1 cellular context compared by ENCODE assay signal in the genomic region with DNA sequence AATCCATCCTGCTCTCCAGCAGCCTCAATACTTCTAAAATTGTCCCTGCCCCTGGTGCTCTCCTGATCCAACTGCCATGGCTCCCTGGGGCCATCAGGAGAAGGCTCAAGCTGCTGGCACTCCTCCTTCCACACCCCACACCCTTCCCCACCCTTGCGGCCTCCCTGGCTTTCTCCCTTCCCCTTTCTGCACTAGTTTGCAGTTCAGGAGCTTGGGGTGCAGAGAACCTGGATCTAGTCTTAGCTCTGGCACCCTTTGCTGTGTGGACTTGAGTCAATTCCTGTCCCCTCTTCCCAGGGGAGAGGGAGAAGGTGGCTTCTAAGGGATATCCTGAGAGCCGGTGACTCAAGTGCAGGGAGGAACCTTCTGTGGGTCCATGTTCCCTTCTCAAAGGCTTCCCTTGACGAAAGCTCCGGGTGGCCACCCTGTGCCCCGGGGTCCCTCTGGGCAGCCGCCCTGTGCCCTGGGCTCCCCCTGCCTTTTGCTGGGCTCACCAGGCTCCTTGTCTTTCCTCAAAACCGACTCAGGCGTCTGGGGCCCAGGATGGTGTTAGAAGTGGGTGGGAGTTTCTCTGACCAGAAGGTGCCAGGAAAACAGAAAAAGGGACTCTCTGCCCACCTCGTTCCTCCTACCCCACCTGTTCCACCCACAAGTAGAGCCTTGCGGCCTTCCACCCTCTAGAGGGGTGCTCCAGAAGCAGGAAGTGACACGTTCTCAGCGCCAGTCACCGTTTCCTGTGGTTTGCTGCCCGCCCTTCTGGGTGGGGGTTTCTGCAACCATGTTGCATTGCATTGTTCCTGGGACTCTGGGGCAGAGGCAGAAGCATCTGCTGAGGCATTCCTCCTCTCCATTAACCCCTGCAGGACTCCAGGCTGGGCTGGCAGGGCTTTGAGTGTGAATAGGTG.
TF ChIP-seq lines count a peak whose summit lies in the region.

No MANE protein-coding gene starts in this region.

TF ChIP-seq in GM12878, 131 proteins besides CTCF, POLR2A, EP300 and RAD21 (continued from another document and continues in another):
- TF ChIP-seq, protein P1, sequence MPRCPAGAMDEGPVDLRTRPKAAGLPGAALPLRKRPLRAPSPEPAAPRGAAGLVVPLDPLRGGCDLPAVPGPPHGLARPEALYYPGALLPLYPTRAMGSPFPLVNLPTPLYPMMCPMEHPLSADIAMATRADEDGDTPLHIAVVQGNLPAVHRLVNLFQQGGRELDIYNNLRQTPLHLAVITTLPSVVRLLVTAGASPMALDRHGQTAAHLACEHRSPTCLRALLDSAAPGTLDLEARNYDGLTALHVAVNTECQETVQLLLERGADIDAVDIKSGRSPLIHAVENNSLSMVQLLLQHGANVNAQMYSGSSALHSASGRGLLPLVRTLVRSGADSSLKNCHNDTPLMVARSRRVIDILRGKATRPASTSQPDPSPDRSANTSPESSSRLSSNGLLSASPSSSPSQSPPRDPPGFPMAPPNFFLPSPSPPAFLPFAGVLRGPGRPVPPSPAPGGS (IDR thresholded peaks at IDR 0.05; ENCODE audit: borderline replicate concordance, insufficient read depth, low read depth, low read length, poor library complexity, severe bottlenecking), result no peak
- TF ChIP-seq NR2F1 (conservative IDR thresholded peaks at IDR 0.05) (0 out of 2 replicates have a peak, but pooled peaks have one; percentile 17), ATF7 (IDR thresholded peaks at IDR 0.05; ENCODE audit: low read depth) (peak; percentile 59; the same call in 1 of the 2 replicates), EGR1 (IDR thresholded peaks at IDR 0.05; ENCODE audit: borderline replicate concordance in 1 of 2, low read depth in 2 of 2, low read length in 2 of 2) (peak in 1 of 2 experiments; percentile 61; a peak in 2 of 3 replicates), ZNF217 (IDR thresholded peaks at IDR 0.05) (no peak), BMI1 (IDR thresholded peaks at IDR 0.05; ENCODE audit: borderline replicate concordance) (no peak), SPI1 (IDR thresholded peaks at IDR 0.05; ENCODE audit: borderline replicate concordance, insufficient read depth, low read depth, low read length) (peak; percentile 82), ZNF622 (IDR thresholded peaks at IDR 0.05) (no peak), STAT3 (IDR thresholded peaks at IDR 0.05; ENCODE audit: low read depth, low read length) (no peak), NRF1 (conservative IDR thresholded peaks at IDR 0.05; ENCODE audit: low read depth, low read length) (no peak), SMAD1 (IDR thresholded peaks at IDR 0.05; ENCODE audit: low read depth, partially characterized antibody) (no peak), CHD2 (IDR thresholded peaks at IDR 0.05; ENCODE audit: borderline replicate concordance, low read depth, low read length) (no peak), YY1 (IDR thresholded peaks at IDR 0.05; ENCODE audit: low read depth, low read length) (peak; percentile 76), ZNF274 (IDR thresholded peaks at IDR 0.05; ENCODE audit: insufficient read depth, insufficient read length) (no peak), HDAC6 (IDR thresholded peaks at IDR 0.05; ENCODE audit: unreplicated experiment) (no peak), DPF2 (IDR thresholded peaks at IDR 0.05) (peak; percentile 83), ZNF207 (IDR thresholded peaks at IDR 0.05; ENCODE audit: borderline replicate concordance) (no peak), FOS (IDR thresholded peaks at IDR 0.05; ENCODE audit: borderline replicate concordance, extremely low read depth, insufficient read length) (no peak), NBN (IDR thresholded peaks at IDR 0.05) (peak; percentile 52; the same call in 1 of the 2 replicates), RAD51 (IDR thresholded peaks at IDR 0.05) (no peak), ZBED1 (IDR thresholded peaks at IDR 0.05; ENCODE audit: borderline replicate concordance) (no peak; the same call in 1 of the 2 replicates), SREBF2 (IDR thresholded peaks at IDR 0.05; ENCODE audit: low read length) (no peak), SIX5 (IDR thresholded peaks at IDR 0.05; ENCODE audit: low read depth, low read length, severe bottlenecking) (no peak), LARP7 (IDR thresholded peaks at IDR 0.05) (no peak), IKZF1 (conservative IDR thresholded peaks at IDR 0.05) (peak; percentile 82), ETV6 (conservative IDR thresholded peaks at IDR 0.05 in 1 of 2, IDR thresholded peaks at IDR 0.05 in 1 of 2; ENCODE audit: borderline replicate concordance in 1 of 2, low read depth in 1 of 2) (peak in 1 of 2 experiments; percentile 90; a peak in 2 of 4 replicates), POLR2AphosphoS2 (IDR thresholded peaks at IDR 0.05; ENCODE audit: low read depth, low read length) (no peak), HDAC2 (IDR thresholded peaks at IDR 0.05) (no peak), SP1 (IDR thresholded peaks at IDR 0.05; ENCODE audit: low read depth, low read length) (peak; percentile 77)
- TF ChIP-seq, protein P2, sequence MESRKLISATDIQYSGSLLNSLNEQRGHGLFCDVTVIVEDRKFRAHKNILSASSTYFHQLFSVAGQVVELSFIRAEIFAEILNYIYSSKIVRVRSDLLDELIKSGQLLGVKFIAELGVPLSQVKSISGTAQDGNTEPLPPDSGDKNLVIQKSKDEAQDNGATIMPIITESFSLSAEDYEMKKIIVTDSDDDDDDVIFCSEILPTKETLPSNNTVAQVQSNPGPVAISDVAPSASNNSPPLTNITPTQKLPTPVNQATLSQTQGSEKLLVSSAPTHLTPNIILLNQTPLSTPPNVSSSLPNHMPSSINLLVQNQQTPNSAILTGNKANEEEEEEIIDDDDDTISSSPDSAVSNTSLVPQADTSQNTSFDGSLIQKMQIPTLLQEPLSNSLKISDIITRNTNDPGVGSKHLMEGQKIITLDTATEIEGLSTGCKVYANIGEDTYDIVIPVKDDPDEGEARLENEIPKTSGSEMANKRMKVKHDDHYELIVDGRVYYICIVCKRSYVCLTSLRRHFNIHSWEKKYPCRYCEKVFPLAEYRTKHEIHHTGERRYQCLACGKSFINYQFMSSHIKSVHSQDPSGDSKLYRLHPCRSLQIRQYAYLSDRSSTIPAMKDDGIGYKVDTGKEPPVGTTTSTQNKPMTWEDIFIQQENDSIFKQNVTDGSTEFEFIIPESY (IDR thresholded peaks at IDR 0.05), result no peak
- TF ChIP-seq, protein P3, sequence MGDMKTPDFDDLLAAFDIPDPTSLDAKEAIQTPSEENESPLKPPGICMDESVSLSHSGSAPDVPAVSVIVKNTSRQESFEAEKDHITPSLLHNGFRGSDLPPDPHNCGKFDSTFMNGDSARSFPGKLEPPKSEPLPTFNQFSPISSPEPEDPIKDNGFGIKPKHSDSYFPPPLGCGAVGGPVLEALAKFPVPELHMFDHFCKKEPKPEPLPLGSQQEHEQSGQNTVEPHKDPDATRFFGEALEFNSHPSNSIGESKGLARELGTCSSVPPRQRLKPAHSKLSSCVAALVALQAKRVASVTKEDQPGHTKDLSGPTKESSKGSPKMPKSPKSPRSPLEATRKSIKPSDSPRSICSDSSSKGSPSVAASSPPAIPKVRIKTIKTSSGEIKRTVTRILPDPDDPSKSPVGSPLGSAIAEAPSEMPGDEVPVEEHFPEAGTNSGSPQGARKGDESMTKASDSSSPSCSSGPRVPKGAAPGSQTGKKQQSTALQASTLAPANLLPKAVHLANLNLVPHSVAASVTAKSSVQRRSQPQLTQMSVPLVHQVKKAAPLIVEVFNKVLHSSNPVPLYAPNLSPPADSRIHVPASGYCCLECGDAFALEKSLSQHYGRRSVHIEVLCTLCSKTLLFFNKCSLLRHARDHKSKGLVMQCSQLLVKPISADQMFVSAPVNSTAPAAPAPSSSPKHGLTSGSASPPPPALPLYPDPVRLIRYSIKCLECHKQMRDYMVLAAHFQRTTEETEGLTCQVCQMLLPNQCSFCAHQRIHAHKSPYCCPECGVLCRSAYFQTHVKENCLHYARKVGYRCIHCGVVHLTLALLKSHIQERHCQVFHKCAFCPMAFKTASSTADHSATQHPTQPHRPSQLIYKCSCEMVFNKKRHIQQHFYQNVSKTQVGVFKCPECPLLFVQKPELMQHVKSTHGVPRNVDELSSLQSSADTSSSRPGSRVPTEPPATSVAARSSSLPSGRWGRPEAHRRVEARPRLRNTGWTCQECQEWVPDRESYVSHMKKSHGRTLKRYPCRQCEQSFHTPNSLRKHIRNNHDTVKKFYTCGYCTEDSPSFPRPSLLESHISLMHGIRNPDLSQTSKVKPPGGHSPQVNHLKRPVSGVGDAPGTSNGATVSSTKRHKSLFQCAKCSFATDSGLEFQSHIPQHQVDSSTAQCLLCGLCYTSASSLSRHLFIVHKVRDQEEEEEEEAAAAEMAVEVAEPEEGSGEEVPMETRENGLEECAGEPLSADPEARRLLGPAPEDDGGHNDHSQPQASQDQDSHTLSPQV (IDR thresholded peaks at IDR 0.05), result no peak
- TF ChIP-seq, protein P4, sequence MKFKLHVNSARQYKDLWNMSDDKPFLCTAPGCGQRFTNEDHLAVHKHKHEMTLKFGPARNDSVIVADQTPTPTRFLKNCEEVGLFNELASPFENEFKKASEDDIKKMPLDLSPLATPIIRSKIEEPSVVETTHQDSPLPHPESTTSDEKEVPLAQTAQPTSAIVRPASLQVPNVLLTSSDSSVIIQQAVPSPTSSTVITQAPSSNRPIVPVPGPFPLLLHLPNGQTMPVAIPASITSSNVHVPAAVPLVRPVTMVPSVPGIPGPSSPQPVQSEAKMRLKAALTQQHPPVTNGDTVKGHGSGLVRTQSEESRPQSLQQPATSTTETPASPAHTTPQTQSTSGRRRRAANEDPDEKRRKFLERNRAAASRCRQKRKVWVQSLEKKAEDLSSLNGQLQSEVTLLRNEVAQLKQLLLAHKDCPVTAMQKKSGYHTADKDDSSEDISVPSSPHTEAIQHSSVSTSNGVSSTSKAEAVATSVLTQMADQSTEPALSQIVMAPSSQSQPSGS (IDR thresholded peaks at IDR 0.05; ENCODE audit: low read length), result peak; percentile 56; the same call in 1 of the 2 replicates
- TF ChIP-seq, protein P5, sequence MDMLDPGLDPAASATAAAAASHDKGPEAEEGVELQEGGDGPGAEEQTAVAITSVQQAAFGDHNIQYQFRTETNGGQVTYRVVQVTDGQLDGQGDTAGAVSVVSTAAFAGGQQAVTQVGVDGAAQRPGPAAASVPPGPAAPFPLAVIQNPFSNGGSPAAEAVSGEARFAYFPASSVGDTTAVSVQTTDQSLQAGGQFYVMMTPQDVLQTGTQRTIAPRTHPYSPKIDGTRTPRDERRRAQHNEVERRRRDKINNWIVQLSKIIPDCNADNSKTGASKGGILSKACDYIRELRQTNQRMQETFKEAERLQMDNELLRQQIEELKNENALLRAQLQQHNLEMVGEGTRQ (IDR thresholded peaks at IDR 0.05; ENCODE audit: borderline replicate concordance, low read depth, low read length), result no peak
- TF ChIP-seq, protein P6, sequence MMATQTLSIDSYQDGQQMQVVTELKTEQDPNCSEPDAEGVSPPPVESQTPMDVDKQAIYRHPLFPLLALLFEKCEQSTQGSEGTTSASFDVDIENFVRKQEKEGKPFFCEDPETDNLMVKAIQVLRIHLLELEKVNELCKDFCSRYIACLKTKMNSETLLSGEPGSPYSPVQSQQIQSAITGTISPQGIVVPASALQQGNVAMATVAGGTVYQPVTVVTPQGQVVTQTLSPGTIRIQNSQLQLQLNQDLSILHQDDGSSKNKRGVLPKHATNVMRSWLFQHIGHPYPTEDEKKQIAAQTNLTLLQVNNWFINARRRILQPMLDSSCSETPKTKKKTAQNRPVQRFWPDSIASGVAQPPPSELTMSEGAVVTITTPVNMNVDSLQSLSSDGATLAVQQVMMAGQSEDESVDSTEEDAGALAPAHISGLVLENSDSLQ (IDR thresholded peaks at IDR 0.05), result no peak
- TF ChIP-seq, protein P7, sequence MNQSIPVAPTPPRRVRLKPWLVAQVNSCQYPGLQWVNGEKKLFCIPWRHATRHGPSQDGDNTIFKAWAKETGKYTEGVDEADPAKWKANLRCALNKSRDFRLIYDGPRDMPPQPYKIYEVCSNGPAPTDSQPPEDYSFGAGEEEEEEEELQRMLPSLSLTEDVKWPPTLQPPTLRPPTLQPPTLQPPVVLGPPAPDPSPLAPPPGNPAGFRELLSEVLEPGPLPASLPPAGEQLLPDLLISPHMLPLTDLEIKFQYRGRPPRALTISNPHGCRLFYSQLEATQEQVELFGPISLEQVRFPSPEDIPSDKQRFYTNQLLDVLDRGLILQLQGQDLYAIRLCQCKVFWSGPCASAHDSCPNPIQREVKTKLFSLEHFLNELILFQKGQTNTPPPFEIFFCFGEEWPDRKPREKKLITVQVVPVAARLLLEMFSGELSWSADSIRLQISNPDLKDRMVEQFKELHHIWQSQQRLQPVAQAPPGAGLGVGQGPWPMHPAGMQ (IDR thresholded peaks at IDR 0.05; ENCODE audit: borderline replicate concordance), result no peak
- TF ChIP-seq, protein P8, sequence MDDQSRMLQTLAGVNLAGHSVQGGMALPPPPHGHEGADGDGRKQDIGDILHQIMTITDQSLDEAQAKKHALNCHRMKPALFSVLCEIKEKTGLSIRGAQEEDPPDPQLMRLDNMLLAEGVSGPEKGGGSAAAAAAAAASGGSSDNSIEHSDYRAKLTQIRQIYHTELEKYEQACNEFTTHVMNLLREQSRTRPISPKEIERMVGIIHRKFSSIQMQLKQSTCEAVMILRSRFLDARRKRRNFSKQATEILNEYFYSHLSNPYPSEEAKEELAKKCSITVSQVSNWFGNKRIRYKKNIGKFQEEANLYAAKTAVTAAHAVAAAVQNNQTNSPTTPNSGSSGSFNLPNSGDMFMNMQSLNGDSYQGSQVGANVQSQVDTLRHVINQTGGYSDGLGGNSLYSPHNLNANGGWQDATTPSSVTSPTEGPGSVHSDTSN (IDR thresholded peaks at IDR 0.05; ENCODE audit: insufficient replicate concordance, low read depth, low read length), result no peak
- TF ChIP-seq, protein P9, sequence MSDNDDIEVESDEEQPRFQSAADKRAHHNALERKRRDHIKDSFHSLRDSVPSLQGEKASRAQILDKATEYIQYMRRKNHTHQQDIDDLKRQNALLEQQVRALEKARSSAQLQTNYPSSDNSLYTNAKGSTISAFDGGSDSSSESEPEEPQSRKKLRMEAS (IDR thresholded peaks at IDR 0.05; ENCODE audit: low read depth, low read length), result no peak
- TF ChIP-seq, protein P10, sequence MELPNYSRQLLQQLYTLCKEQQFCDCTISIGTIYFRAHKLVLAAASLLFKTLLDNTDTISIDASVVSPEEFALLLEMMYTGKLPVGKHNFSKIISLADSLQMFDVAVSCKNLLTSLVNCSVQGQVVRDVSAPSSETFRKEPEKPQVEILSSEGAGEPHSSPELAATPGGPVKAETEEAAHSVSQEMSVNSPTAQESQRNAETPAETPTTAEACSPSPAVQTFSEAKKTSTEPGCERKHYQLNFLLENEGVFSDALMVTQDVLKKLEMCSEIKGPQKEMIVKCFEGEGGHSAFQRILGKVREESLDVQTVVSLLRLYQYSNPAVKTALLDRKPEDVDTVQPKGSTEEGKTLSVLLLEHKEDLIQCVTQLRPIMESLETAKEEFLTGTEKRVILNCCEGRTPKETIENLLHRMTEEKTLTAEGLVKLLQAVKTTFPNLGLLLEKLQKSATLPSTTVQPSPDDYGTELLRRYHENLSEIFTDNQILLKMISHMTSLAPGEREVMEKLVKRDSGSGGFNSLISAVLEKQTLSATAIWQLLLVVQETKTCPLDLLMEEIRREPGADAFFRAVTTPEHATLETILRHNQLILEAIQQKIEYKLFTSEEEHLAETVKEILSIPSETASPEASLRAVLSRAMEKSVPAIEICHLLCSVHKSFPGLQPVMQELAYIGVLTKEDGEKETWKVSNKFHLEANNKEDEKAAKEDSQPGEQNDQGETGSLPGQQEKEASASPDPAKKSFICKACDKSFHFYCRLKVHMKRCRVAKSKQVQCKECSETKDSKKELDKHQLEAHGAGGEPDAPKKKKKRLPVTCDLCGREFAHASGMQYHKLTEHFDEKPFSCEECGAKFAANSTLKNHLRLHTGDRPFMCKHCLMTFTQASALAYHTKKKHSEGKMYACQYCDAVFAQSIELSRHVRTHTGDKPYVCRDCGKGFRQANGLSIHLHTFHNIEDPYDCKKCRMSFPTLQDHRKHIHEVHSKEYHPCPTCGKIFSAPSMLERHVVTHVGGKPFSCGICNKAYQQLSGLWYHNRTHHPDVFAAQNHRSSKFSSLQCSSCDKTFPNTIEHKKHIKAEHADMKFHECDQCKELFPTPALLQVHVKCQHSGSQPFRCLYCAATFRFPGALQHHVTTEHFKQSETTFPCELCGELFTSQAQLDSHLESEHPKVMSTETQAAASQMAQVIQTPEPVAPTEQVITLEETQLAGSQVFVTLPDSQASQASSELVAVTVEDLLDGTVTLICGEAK (IDR thresholded peaks at IDR 0.05; ENCODE audit: borderline replicate concordance), result peak; percentile 42; the same call in 1 of the 2 replicates
